In the genomic region with DNA sequence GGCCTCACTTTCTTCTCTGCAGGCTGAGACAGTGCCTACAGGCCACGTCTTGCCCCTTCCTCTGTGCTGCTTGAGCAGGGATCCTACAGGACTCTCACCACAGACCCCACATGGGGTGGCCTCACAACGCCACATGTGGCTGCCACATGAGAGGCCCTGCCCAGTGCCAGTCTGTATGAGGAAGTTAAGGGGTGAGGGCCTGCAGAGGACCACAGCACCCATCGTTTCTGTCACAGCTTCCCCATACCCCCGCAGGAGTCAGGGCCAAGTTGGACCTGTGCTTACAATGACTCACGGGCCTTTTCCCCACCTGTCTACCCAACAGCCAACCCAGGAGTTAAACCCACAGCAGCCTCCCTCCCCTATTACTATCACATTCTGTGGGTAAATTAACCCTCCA, we compare ENCODE assay signal across 12 cellular contexts. TPM values are rescaled to one million over a fixed set of nuclear protein-coding genes. Genes with fewer than 3 reads are reported as not detected.
A peak's percentile ranks its signal among the peaks of the same experiment; 100 is the strongest.
DNase-seq lines count a peak whose midpoint lies in the region; ATAC-seq and TF ChIP-seq lines count a peak whose summit lies in the region.
"Had no signal": no experiment of that assay in that cellular context is flagged by ENCODE, and none has a peak within 500 bp of the region (broad histone marks: within the 10 kb centered on the region; RNA-seq: fewer than 3 reads in every experiment).

No MANE protein-coding gene starts in this region.

- CTCF ChIA-PET in activated B cell treated with CpG ODN at 0.5 μM for 24 hours (lab: Charles Lee): no interaction called here

- no peak for TF ChIP-seq CTCF in activated B cell treated with CpG ODN at 0.5 μM for 24 hours (IDR thresholded peaks at IDR 0.05)

- intact Hi-C loops in activated B cell treated with CpG ODN at 0.5 μM for 24 hours (cut with micrococcal nuclease): loop anchor here (10.0 kb wide), 1 partner anchor 363 kb away; the partner anchor contains the start of gene CDC6

- H3K36me3 Mint-ChIP-seq in activated B cell treated with CpG ODN at 0.5 μM for 24 hours (ENCODE audit: low read depth): peaks cover 43% of the 10 kb centered on the region
- peaks cover 59% of the 10 kb centered on the region for H3K36me3 Mint-ChIP-seq in effector memory CD8-positive, alpha-beta T cell (ENCODE audit: insufficient read depth)
- H3K36me3 Mint-ChIP-seq in stimulated activated naive B cell treated with anti-CD40 and anti-IgM and Interleukin-4, amounts not matched to agents 10 μg/mL and 1 μg/mL and 100 μg/mL, for 72 hours: peaks cover 53 to 76% of the 10 kb centered on the region in 2 donors

- H3K27me3 Mint-ChIP-seq in activated B cell treated with CpG ODN at 0.5 μM for 24 hours: no peaks in the 10 kb centered on the region
- no peaks in the 10 kb centered on the region for H3K27me3 Mint-ChIP-seq in effector memory CD8-positive, alpha-beta T cell
- no peaks in the 10 kb centered on the region for H3K27me3 Mint-ChIP-seq in stimulated activated naive B cell treated with anti-CD40 and anti-IgM and Interleukin-4, amounts not matched to agents 10 μg/mL and 1 μg/mL and 100 μg/mL, for 72 hours

- no peaks in the 10 kb centered on the region for H3K9me3 Mint-ChIP-seq in activated B cell treated with CpG ODN at 0.5 μM for 24 hours
- H3K9me3 Mint-ChIP-seq in effector memory CD8-positive, alpha-beta T cell: no peaks in the 10 kb centered on the region
- H3K9me3 Mint-ChIP-seq in stimulated activated naive B cell treated with anti-CD40 and anti-IgM and Interleukin-4, amounts not matched to agents 10 μg/mL and 1 μg/mL and 100 μg/mL, for 72 hours: peaks cover 0 to 2% of the 10 kb centered on the region in 2 donors

- ATAC-seq in activated B cell treated with CpG ODN at 0.5 μM for 24 hours (ENCODE audit: low read depth) (peak; percentile 53), GM19467 (IDR thresholded peaks at IDR 0.05; ENCODE audit: unreplicated experiment) (no peak), GM21447 (IDR thresholded peaks at IDR 0.05; ENCODE audit: unreplicated experiment) (no peak)
- no peak for ATAC-seq in effector memory CD8-positive, alpha-beta T cell (replicated peaks)
- ATAC-seq in stimulated activated naive B cell treated with anti-CD40 and anti-IgM and Interleukin-4, amounts not matched to agents 10 μg/mL and 1 μg/mL and 100 μg/mL, for 72 hours (replicated peaks): peak; percentile 78

- peaks cover 49% of the 10 kb centered on the region for H3K4me1 Mint-ChIP-seq in activated B cell treated with CpG ODN at 0.5 μM for 24 hours
- H3K4me1 Mint-ChIP-seq in effector memory CD8-positive, alpha-beta T cell (ENCODE audit: low read depth in 2 of 2): peaks cover 60% of the 10 kb centered on the region in 2 donors
- H3K4me1 Mint-ChIP-seq in stimulated activated naive B cell treated with anti-CD40 and anti-IgM and Interleukin-4, amounts not matched to agents 10 μg/mL and 1 μg/mL and 100 μg/mL, for 72 hours: peaks cover 63 to 84% of the 10 kb centered on the region in 2 donors

- no peak overlapping the region for H3K4me3 Mint-ChIP-seq in activated B cell treated with CpG ODN at 0.5 μM for 24 hours
- peak overlapping the region in 1 of 2 donors; percentile 26 for H3K4me3 Mint-ChIP-seq in effector memory CD8-positive, alpha-beta T cell
- peak overlapping the region; percentile 48 to 59 for H3K4me3 Mint-ChIP-seq in stimulated activated naive B cell treated with anti-CD40 and anti-IgM and Interleukin-4, amounts not matched to agents 10 μg/mL and 1 μg/mL and 100 μg/mL, for 72 hours

- peak overlapping the region; percentile 76 for H3K27ac Mint-ChIP-seq in activated B cell treated with CpG ODN at 0.5 μM for 24 hours
- H3K27ac Mint-ChIP-seq in effector memory CD8-positive, alpha-beta T cell: peak overlapping the region; percentile 83 to 87
- peak overlapping the region; percentile 94 for H3K27ac Mint-ChIP-seq in stimulated activated naive B cell treated with anti-CD40 and anti-IgM and Interleukin-4, amounts not matched to agents 10 μg/mL and 1 μg/mL and 100 μg/mL, for 72 hours

- POLR2A ChIA-PET in activated B cell treated with CpG ODN at 0.5 μM for 24 hours (lab: Charles Lee): no interaction called here

- DNase-seq in activated CD4-positive, alpha-beta T cell treated with anti-CD3 and anti-CD28 coated beads for 48 hours: peak; percentile 48
- DNase-seq in activated CD4-positive, alpha-beta T cell treated with anti-CD3 and anti-CD28 coated beads, Interleukin-2, amount 50 U/mL, for 4 hours: no peak
- DNase-seq in activated B cell treated with CpG ODN at 0.5 μM for 24 hours (no peak), NCI-H2107 (lab: John Stamatoyannopoulos, UW) (no peak)
- no peak for DNase-seq in effector memory CD8-positive, alpha-beta T cell
- peak; percentile 26 for DNase-seq in stimulated activated naive B cell treated with anti-CD40 and anti-IgM and Interleukin-4, amounts not matched to agents 10 μg/mL and 1 μg/mL and 100 μg/mL, for 72 hours
- DNase-seq: NCI-H1930 had no signal

RNA-seq across cellular contexts. Expression of gene GSDMB, which starts 2.9 kb away (rescaled TPM):
- 10.3 and 11.7 TPM in 2 replicates for total RNA-seq in activated B cell treated with CpG ODN at 0.5 μM for 24 hours

RNA-seq across cellular contexts. Expression of gene ORMDL3, which starts 6.1 kb away (rescaled TPM):
- total RNA-seq in activated B cell treated with CpG ODN at 0.5 μM for 24 hours: 38.5 and 49.1 TPM in 2 replicates

RNA-seq across cellular contexts. Expression of gene LRRC3C, which starts 6.2 kb away (rescaled TPM):
- not detected in 2 replicates for total RNA-seq in activated B cell treated with CpG ODN at 0.5 μM for 24 hours
- total RNA-seq: A172, bronchial epithelial cell, pulmonary artery endothelial cell had no signal

RNA-seq across cellular contexts. Expression of gene GSDMA, which starts 41.5 kb away (rescaled TPM):
- not detected in 2 replicates for total RNA-seq in activated B cell treated with CpG ODN at 0.5 μM for 24 hours
- total RNA-seq: A172, pulmonary artery endothelial cell had no signal

RNA-seq across cellular contexts. Expression of gene ZPBP2, which starts 53.3 kb away (rescaled TPM):
- total RNA-seq in activated B cell treated with CpG ODN at 0.5 μM for 24 hours: 1.2 and 1.6 TPM in 2 replicates
- total RNA-seq: A172, bronchial epithelial cell, pulmonary artery endothelial cell had no signal

Comparison
In these comparisons a context has a peak if more than half of its experiments do, and no peak if none do; other contexts are left out.
1. DNase-seq: peak in activated CD4-positive, alpha-beta T cell treated with anti-CD3 and anti-CD28 coated beads for 48 hours (single experiment) and stimulated activated naive B cell treated with anti-CD40 and anti-IgM and Interleukin-4, amounts not matched to agents 10 μg/mL and 1 μg/mL and 100 μg/mL, for 72 hours (single experiment); none in activated CD4-positive, alpha-beta T cell treated with anti-CD3 and anti-CD28 coated beads, Interleukin-2, amount 50 U/mL, for 4 hours (0 of 2), activated B cell treated with CpG ODN at 0.5 μM for 24 hours (single experiment), effector memory CD8-positive, alpha-beta T cell (0 of 3) and NCI-H2107 (single experiment).
2. ATAC-seq: peak in activated B cell treated with CpG ODN at 0.5 μM for 24 hours (single experiment) and stimulated activated naive B cell treated with anti-CD40 and anti-IgM and Interleukin-4, amounts not matched to agents 10 μg/mL and 1 μg/mL and 100 μg/mL, for 72 hours (2 of 2); none in effector memory CD8-positive, alpha-beta T cell (single experiment), GM19467 (single experiment) and GM21447 (single experiment).
3. Peak in every context shown above with its lines, with median percentiles within 50 percentile points of each other: H3K27ac Mint-ChIP-seq.